ENCODE assay signal across 17 cellular contexts in genomic region chr5:100165309-100165708, GRCh38.
DNase-seq lines count a peak whose midpoint lies in the region; ATAC-seq lines count a peak whose summit lies in the region.
"Had no signal": no experiment of that assay in that cellular context is flagged by ENCODE, and none has a peak within 500 bp of the region (broad histone marks: within the 10 kb centered on the region; RNA-seq: fewer than 3 reads in every experiment).

No MANE protein-coding gene starts in this region.

- H3K4me1 ChIP-seq in HAP-1 = no peaks in the 10 kb centered on the region
- H3K4me1 ChIP-seq: colonic mucosa, SJSA1 had no signal

- peak; percentile 100 for ATAC-seq in GM18499 (IDR thresholded peaks at IDR 0.05; ENCODE audit: insufficient read depth, unreplicated experiment)
- peak; percentile 100 for ATAC-seq in GM19463 (IDR thresholded peaks at IDR 0.05; ENCODE audit: unreplicated experiment)
- ATAC-seq in HG02870 (IDR thresholded peaks at IDR 0.05; ENCODE audit: unreplicated experiment) = peak; percentile 100
- peak; percentile 100 for ATAC-seq in HG03469 (IDR thresholded peaks at IDR 0.05; ENCODE audit: unreplicated experiment)
- ATAC-seq: HCT116; natural killer cell treated with Interleukin-12 subunit alpha and Interleukin-12 subunit beta and Interleukin-15 and Interleukin-18, amount 100 ng/mL, for 72 hours had no signal

- no peak overlapping the region for H3K4me3 Mint-ChIP-seq in activated T-cell treated with anti-CD3 and anti-CD28 coated beads, Interleukin-2, amount 50 U/mL, for 24 hours
- no peak overlapping the region for H3K4me3 Mint-ChIP-seq in activated naive CD4-positive, alpha-beta T cell treated with anti-CD3 and anti-CD28 coated beads, Interleukin-2, amount 10 ng/mL, durations not matched to agents 7 days and 5 days
- H3K4me3 Mint-ChIP-seq: activated naive CD4-positive, alpha-beta T cell treated with anti-CD3 and anti-CD28 coated beads, Interleukin-2, amount 50 U/mL, for 24 hours; natural killer cell treated with Interleukin-12 subunit alpha and Interleukin-12 subunit beta and Interleukin-15 and Interleukin-18, amount 100 ng/mL, for 72 hours had no signal

- CTCF ChIA-PET in activated naive CD4-positive, alpha-beta T cell treated with anti-CD3 and anti-CD28 coated beads, Interleukin-2, amount 10 ng/mL, durations not matched to agents 7 days and 5 days (lab: Charles Lee) = no interaction called here

- no peak overlapping the region for H3K4me3 ChIP-seq in HAP-1
- H3K4me3 ChIP-seq: colonic mucosa, SJSA1 had no signal

- H3K4me1 Mint-ChIP-seq in activated T-cell treated with anti-CD3 and anti-CD28 coated beads, Interleukin-2, amount 50 U/mL, for 24 hours (ENCODE audit: low read depth) = no peaks in the 10 kb centered on the region
- H3K4me1 Mint-ChIP-seq in activated naive CD4-positive, alpha-beta T cell treated with anti-CD3 and anti-CD28 coated beads, Interleukin-2, amount 10 ng/mL, durations not matched to agents 7 days and 5 days = no peaks in the 10 kb centered on the region
- H3K4me1 Mint-ChIP-seq: activated naive CD4-positive, alpha-beta T cell treated with anti-CD3 and anti-CD28 coated beads, Interleukin-2, amount 50 U/mL, for 24 hours had no signal

- DNase-seq in DMS114 treated with DMSO at 0.1 percent for 48 hours (lab: John Stamatoyannopoulos, UW; ENCODE audit: unreplicated experiment) (no peak), HAP-1 (ENCODE audit: low spot score in 2 of 2) (no peak)
- DNase-seq in activated T-cell treated with anti-CD3 and anti-CD28 coated beads, Interleukin-2, amount 50 U/mL, for 24 hours = no peak
- no peak for DNase-seq in activated naive CD4-positive, alpha-beta T cell treated with anti-CD3 and anti-CD28 coated beads, Interleukin-2, amount 10 ng/mL, durations not matched to agents 7 days and 5 days
- DNase-seq: activated CD4-positive, alpha-beta T cell treated with anti-CD3 and anti-CD28 coated beads for 1 hour; colonic mucosa; foreskin fibroblast; kidney; small intestine had no signal

- in situ Hi-C loops in HAP-1 (cut with MboI; ENCODE audit: low sequenced_read_pairs) = no loop called here

- no peaks in the 10 kb centered on the region for H3K9me3 ChIP-seq in HAP-1
- H3K9me3 ChIP-seq: colonic mucosa, SJSA1 had no signal

- peaks cover 15% of the 10 kb centered on the region for H3K9me3 Mint-ChIP-seq in activated T-cell treated with anti-CD3 and anti-CD28 coated beads, Interleukin-2, amount 50 U/mL, for 24 hours
- H3K9me3 Mint-ChIP-seq in activated naive CD4-positive, alpha-beta T cell treated with anti-CD3 and anti-CD28 coated beads, Interleukin-2, amount 10 ng/mL, durations not matched to agents 7 days and 5 days = peaks cover 5% of the 10 kb centered on the region
- H3K9me3 Mint-ChIP-seq: activated naive CD4-positive, alpha-beta T cell treated with anti-CD3 and anti-CD28 coated beads, Interleukin-2, amount 50 U/mL, for 24 hours had no signal

- no peaks in the 10 kb centered on the region for H3K36me3 ChIP-seq in HAP-1 (replicated peaks)
- H3K36me3 ChIP-seq: colonic mucosa, SJSA1 had no signal

- H3K27ac Mint-ChIP-seq in activated T-cell treated with anti-CD3 and anti-CD28 coated beads, Interleukin-2, amount 50 U/mL, for 24 hours = no peak overlapping the region
- H3K27ac Mint-ChIP-seq in activated naive CD4-positive, alpha-beta T cell treated with anti-CD3 and anti-CD28 coated beads, Interleukin-2, amount 10 ng/mL, durations not matched to agents 7 days and 5 days = no peak overlapping the region
- H3K27ac Mint-ChIP-seq: activated naive CD4-positive, alpha-beta T cell treated with anti-CD3 and anti-CD28 coated beads, Interleukin-2, amount 50 U/mL, for 24 hours; natural killer cell treated with Interleukin-12 subunit alpha and Interleukin-12 subunit beta and Interleukin-15 and Interleukin-18, amount 100 ng/mL, for 72 hours had no signal

- no peaks in the 10 kb centered on the region for H3K36me3 Mint-ChIP-seq in activated T-cell treated with anti-CD3 and anti-CD28 coated beads, Interleukin-2, amount 50 U/mL, for 24 hours (ENCODE audit: low read depth)
- H3K36me3 Mint-ChIP-seq in activated naive CD4-positive, alpha-beta T cell treated with anti-CD3 and anti-CD28 coated beads, Interleukin-2, amount 10 ng/mL, durations not matched to agents 7 days and 5 days = no peaks in the 10 kb centered on the region
- H3K36me3 Mint-ChIP-seq: activated naive CD4-positive, alpha-beta T cell treated with anti-CD3 and anti-CD28 coated beads, Interleukin-2, amount 50 U/mL, for 24 hours; natural killer cell treated with Interleukin-12 subunit alpha and Interleukin-12 subunit beta and Interleukin-15 and Interleukin-18, amount 100 ng/mL, for 72 hours had no signal

- H3K27me3 Mint-ChIP-seq in activated T-cell treated with anti-CD3 and anti-CD28 coated beads, Interleukin-2, amount 50 U/mL, for 24 hours = no peaks in the 10 kb centered on the region
- no peaks in the 10 kb centered on the region for H3K27me3 Mint-ChIP-seq in activated naive CD4-positive, alpha-beta T cell treated with anti-CD3 and anti-CD28 coated beads, Interleukin-2, amount 10 ng/mL, durations not matched to agents 7 days and 5 days
- H3K27me3 Mint-ChIP-seq: activated naive CD4-positive, alpha-beta T cell treated with anti-CD3 and anti-CD28 coated beads, Interleukin-2, amount 50 U/mL, for 24 hours; natural killer cell treated with Interleukin-12 subunit alpha and Interleukin-12 subunit beta and Interleukin-15 and Interleukin-18, amount 100 ng/mL, for 72 hours had no signal

- H3K27me3 ChIP-seq in HAP-1 (ENCODE audit: low read depth) = no peaks in the 10 kb centered on the region
- H3K27me3 ChIP-seq: colonic mucosa, SJSA1 had no signal
